In the genomic region with DNA sequence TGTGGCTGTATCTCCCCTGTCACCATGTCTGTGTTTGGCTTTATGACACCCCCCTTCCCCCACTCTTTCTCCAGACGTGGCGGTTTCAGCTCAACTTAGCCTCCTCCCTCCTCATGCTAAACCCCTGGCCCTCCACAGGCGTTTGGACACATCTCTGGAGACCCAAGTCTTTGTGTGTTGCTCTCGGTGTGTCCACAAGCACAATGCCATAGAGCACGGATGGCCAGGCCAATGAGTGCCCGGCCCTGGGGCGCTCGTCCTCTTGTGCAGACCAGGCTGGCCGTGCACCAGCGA, we compare ENCODE assay signal across 11 cellular contexts. TPM values are rescaled to one million over a fixed set of nuclear protein-coding genes. Genes with fewer than 3 reads are reported as not detected.
A peak's percentile ranks its signal among the peaks of the same experiment; 100 is the strongest.
DNase-seq lines count a peak whose midpoint lies in the region; ATAC-seq, FAIRE-seq and TF ChIP-seq lines count a peak whose summit lies in the region.
"Had no signal": no experiment of that assay in that cellular context is flagged by ENCODE, and none has a peak within 500 bp of the region (broad histone marks: within the 10 kb centered on the region; RNA-seq: fewer than 3 reads in every experiment).

No MANE protein-coding gene starts in this region.

- H3K36me3 ChIP-seq in cardiac muscle cell: no peaks in the 10 kb centered on the region
- no peaks in the 10 kb centered on the region for H3K36me3 ChIP-seq in ectodermal cell (ENCODE audit: control insufficient read depth, insufficient read depth, low read length)
- no peaks in the 10 kb centered on the region for H3K36me3 ChIP-seq in muscle layer of duodenum (ENCODE audit: control insufficient read depth in 1 of 2, insufficient read depth in 2 of 2, low read length in 2 of 2)
- H3K36me3 ChIP-seq in upper lobe of left lung: no peaks in the 10 kb centered on the region

- FAIRE-seq in frontal cortex (lab: Jason Lieb, UNC): no peak
- FAIRE-seq: GM12892 had no signal

- no peak for TF ChIP-seq CTCF in cardiac muscle cell (IDR thresholded peaks at IDR 0.05; ENCODE audit: low read depth, low read length)
- no peak for TF ChIP-seq CTCF in upper lobe of left lung (IDR thresholded peaks at IDR 0.05)

- H3K9me3 ChIP-seq in cardiac muscle cell (ENCODE audit: low read depth): no peaks in the 10 kb centered on the region
- no peaks in the 10 kb centered on the region for H3K9me3 ChIP-seq in ectodermal cell (ENCODE audit: control insufficient read depth, low read length)
- no peaks in the 10 kb centered on the region for H3K9me3 ChIP-seq in muscle layer of duodenum (ENCODE audit: control insufficient read depth in 1 of 2, low read length in 2 of 2)
- H3K9me3 ChIP-seq in upper lobe of left lung: no peaks in the 10 kb centered on the region

- intact Hi-C loops in left ventricle myocardium superior (cut with micrococcal nuclease): no loop called here

- no peak for TF ChIP-seq EP300 in upper lobe of left lung (IDR thresholded peaks at IDR 0.05)

- no peak for TF ChIP-seq POLR2A in upper lobe of left lung (IDR thresholded peaks at IDR 0.05)

- H3K27ac ChIP-seq in cardiac muscle cell (peak overlapping the region; percentile 34), ectodermal cell (ENCODE audit: insufficient read depth, low read depth, low read length, poor library complexity, severe bottlenecking) (no peak overlapping the region), muscle layer of duodenum (ENCODE audit: low read length) (no peak overlapping the region), upper lobe of left lung (peak overlapping the region; percentile 36 to 91 (median 78))

- DNase-seq in cardiac muscle cell (ENCODE audit: low read depth in 1 of 2, low spot score in 1 of 2) (peak in 1 of 2 donors; percentile 56), left ventricle myocardium superior (no peak), upper lobe of left lung (no peak), frontal cortex (ENCODE audit: low spot score in 2 of 2) (no peak)
- no peak for DNase-seq in stimulated activated naive CD4-positive, alpha-beta T cell treated with Interleukin-2 at 50 U/mL for 16 hours (lab: John Stamatoyannopoulos, UW)
- DNase-seq: AML-193, foreskin melanocyte had no signal

- H3K4me1 ChIP-seq in cardiac muscle cell (ENCODE audit: low read depth) (peaks cover 24% of the 10 kb centered on the region), ectodermal cell (ENCODE audit: control insufficient read depth, insufficient read depth, low read length) (peaks cover 27% of the 10 kb centered on the region), muscle layer of duodenum (ENCODE audit: control insufficient read depth in 1 of 2, insufficient read depth in 2 of 2, low read length in 2 of 2) (peaks cover 0 to 31% of the 10 kb centered on the region in 2 donors), upper lobe of left lung (peaks cover 27 to 41% (median 34%) of the 10 kb centered on the region in 4 donors)

- no peak for ATAC-seq in left ventricle myocardium superior
- ATAC-seq in upper lobe of left lung (ENCODE audit: low FRiP score in 2 of 2): peak in 1 of 2 donors; percentile 3
- no peak for ATAC-seq in GM18867 (IDR thresholded peaks at IDR 0.05; ENCODE audit: unreplicated experiment)

- WGBS in ectodermal cell, 2 experiments: 41% methylated on average over 10 of the region's 10 CpGs
- 31 to 36% methylated on average over 8 to 10 of the region's 10 CpGs for WGBS in upper lobe of left lung, 2 donors

- H3K27me3 ChIP-seq in cardiac muscle cell: no peaks in the 10 kb centered on the region
- H3K27me3 ChIP-seq in ectodermal cell (ENCODE audit: control insufficient read depth, insufficient read depth, low read length, poor library complexity, severe bottlenecking): peaks cover 24% of the 10 kb centered on the region
- no peaks in the 10 kb centered on the region for H3K27me3 ChIP-seq in muscle layer of duodenum (ENCODE audit: low read depth, low read length)
- peaks cover 0 to 7% (median 6%) of the 10 kb centered on the region in 4 donors for H3K27me3 ChIP-seq in upper lobe of left lung

- H3K4me3 ChIP-seq in cardiac muscle cell (peak overlapping the region; percentile 43), ectodermal cell (ENCODE audit: insufficient read depth, low read depth, low read length) (peak overlapping the region; percentile 36), muscle layer of duodenum (ENCODE audit: low read depth in 1 of 2, low read length in 2 of 2) (peak overlapping the region; percentile 56 to 72), upper lobe of left lung (peak overlapping the region; percentile 7 to 65 (median 54))

RNA-seq across cellular contexts. Expression of a gene that starts 0.5 kb away (rescaled TPM):
- total RNA-seq in cardiac muscle cell: 6.7 and 12.8 TPM in 2 replicates
- polyA plus RNA-seq in cardiac muscle cell: 23.6 and 56.4 TPM in 2 replicates
- total RNA-seq in left ventricle myocardium superior: 27.6 TPM
- polyA plus RNA-seq in ectodermal cell (2013, experiment 1 of 4): 3.2 TPM
- 3.5 TPM for polyA plus RNA-seq in ectodermal cell (2013, experiment 2 of 4)
- 6.0 TPM for polyA plus RNA-seq in ectodermal cell (2013, experiment 3 of 4)
- polyA plus RNA-seq in ectodermal cell (2013, experiment 4 of 4): 4.8 TPM
- total RNA-seq in upper lobe of left lung: 100 to 1,000 TPM in 3 of 6 donors, 10 to 100 TPM in 3; 71.2 to 236 (median 96.2) TPM
- not detected for total RNA-seq in frontal cortex

RNA-seq across cellular contexts. Expression of a gene that starts 8.7 kb away (rescaled TPM):
- total RNA-seq in cardiac muscle cell: 420 and 443 TPM in 2 replicates
- 455 and 606 TPM in 2 replicates for polyA plus RNA-seq in cardiac muscle cell
- 9.9 TPM for total RNA-seq in left ventricle myocardium superior
- polyA plus RNA-seq in ectodermal cell (2013, experiment 1 of 4): 128 TPM
- polyA plus RNA-seq in ectodermal cell (2013, experiment 2 of 4): 141 TPM
- 124 TPM for polyA plus RNA-seq in ectodermal cell (2013, experiment 3 of 4)
- 141 TPM for polyA plus RNA-seq in ectodermal cell (2013, experiment 4 of 4)
- total RNA-seq in upper lobe of left lung: 100 to 1,000 TPM; 192 to 583 (median 317) TPM
- total RNA-seq in frontal cortex: 104 TPM

RNA-seq across cellular contexts. Expression of a gene that starts 31.7 kb away (rescaled TPM):
- total RNA-seq in cardiac muscle cell (7.8 and 9.6 TPM in 2 replicates), left ventricle myocardium superior (0.40 TPM), upper lobe of left lung (under 1 TPM in 2 of 6 donors, not detected in 4; 0.40 to 0.46 TPM), frontal cortex (39.9 TPM)
- polyA plus RNA-seq in cardiac muscle cell: 4.9 and 6.5 TPM in 2 replicates
- polyA plus RNA-seq in ectodermal cell (2013, experiment 1 of 4): 12.4 TPM
- polyA plus RNA-seq in ectodermal cell (2013, experiment 2 of 4): 9.2 TPM
- polyA plus RNA-seq in ectodermal cell (2013, experiment 3 of 4): 8.4 TPM
- polyA plus RNA-seq in ectodermal cell (2013, experiment 4 of 4): 8.2 TPM

RNA-seq across cellular contexts. Expression of a gene that starts 48.3 kb away (rescaled TPM):
- total RNA-seq in cardiac muscle cell (0.49 and 0.77 TPM in 2 replicates), left ventricle myocardium superior (1.5 TPM), upper lobe of left lung (100 to 1,000 TPM in 4 of 6 donors, 10 to 100 TPM in 2; 65.0 to 251 (median 144) TPM), frontal cortex (0.82 TPM)
- 0.87 and 2.7 TPM in 2 replicates for polyA plus RNA-seq in cardiac muscle cell
- not detected for polyA plus RNA-seq in ectodermal cell (2013, experiment 1 of 4)
- polyA plus RNA-seq in ectodermal cell (2013, experiment 2 of 4): not detected
- not detected for polyA plus RNA-seq in ectodermal cell (2013, experiment 3 of 4)
- not detected for polyA plus RNA-seq in ectodermal cell (2013, experiment 4 of 4)

Comparison
In these comparisons a context has a peak if more than half of its experiments do, and no peak if none do; other contexts are left out.
1. H3K27ac ChIP-seq: peak in cardiac muscle cell (single experiment) and upper lobe of left lung (4 of 4); none in ectodermal cell (single experiment) and muscle layer of duodenum (single experiment).
2. Peak in every context shown above with its lines, with median percentiles within 50 percentile points of each other: H3K4me3 ChIP-seq.